ENCODE assay signal across 7 cellular contexts in the genomic region with DNA sequence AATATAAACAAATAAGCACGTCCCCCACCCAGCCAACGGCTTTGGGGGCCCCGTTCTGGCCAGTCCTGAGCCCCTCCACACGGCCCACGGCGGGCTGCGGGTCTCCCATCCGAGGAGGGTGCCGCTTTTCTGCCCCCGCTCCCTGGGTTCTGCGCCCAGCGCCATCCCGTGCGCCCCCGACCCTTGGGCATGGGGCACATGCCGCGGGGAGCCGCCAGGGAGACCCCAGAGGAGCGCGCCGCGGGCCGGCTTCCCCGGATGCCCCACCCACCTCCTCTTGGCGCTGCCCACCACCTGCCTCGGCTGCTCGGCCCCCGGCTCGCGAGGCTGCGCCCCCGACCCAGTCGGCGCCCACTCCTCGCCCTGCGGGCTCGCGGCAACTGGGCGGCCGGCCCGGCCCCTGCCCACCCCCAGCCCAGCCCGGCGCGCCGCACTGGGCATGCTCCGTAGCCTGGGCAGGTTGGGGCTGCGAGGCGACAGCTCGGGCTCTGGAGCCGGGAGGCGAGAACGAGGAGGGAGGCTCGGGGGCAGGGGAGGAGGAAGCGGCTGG. TPM values are rescaled to one million over a fixed set of nuclear protein-coding genes. Genes with fewer than 3 reads are reported as not detected.
A peak's percentile ranks its signal among the peaks of the same experiment; 100 is the strongest.
DNase-seq lines count a peak whose midpoint lies in the region; ATAC-seq and TF ChIP-seq lines count a peak whose summit lies in the region.

No MANE protein-coding gene starts in this region.

- TF ChIP-seq CTCF in parathyroid adenoma (IDR thresholded peaks at IDR 0.05) (no peak), GM10248 (IDR thresholded peaks at IDR 0.05; ENCODE audit: control extremely low read depth, extremely low read depth, low read depth, missing control alignments) (no peak)

- H3K27me3 Mint-ChIP-seq in CD8-positive, alpha-beta memory T cell, result peaks cover 20 to 21% of the 10 kb centered on the region in 2 donors

- DNase-seq in HK-2 (ENCODE audit: unreplicated experiment) (peak; percentile 85), SK-N-MC (ENCODE audit: low read depth, low spot score) (no peak), glomerular visceral epithelial cell (ENCODE audit: extremely low spot score) (peak; percentile 71), GM10248 (ENCODE audit: extremely low spot score) (no peak)
- no peak for DNase-seq in CD8-positive, alpha-beta memory T cell

- H3K4me1 Mint-ChIP-seq in CD8-positive, alpha-beta memory T cell, result peaks cover 2 to 5% (median 4%) of the 10 kb centered on the region in 3 donors

- H3K4me3 ChIP-seq in SK-N-MC (peak overlapping the region; percentile 91), parathyroid adenoma (ENCODE audit: low read depth, low read length) (peak overlapping the region; percentile 55)
- H3K4me3 ChIP-seq in CD8-positive, alpha-beta memory T cell (ENCODE audit: low read length), result no peak overlapping the region

- H3K27ac ChIP-seq in SK-N-MC (no peak overlapping the region), parathyroid adenoma (peak overlapping the region; percentile 30)
- no peak overlapping the region for H3K27ac ChIP-seq in CD8-positive, alpha-beta memory T cell (ENCODE audit: low read depth, low read length)

- H3K4me2 ChIP-seq in parathyroid adenoma (ENCODE audit: low read length), result peak overlapping the region; percentile 79

- H3K4me3 Mint-ChIP-seq in CD8-positive, alpha-beta memory T cell, result no peak overlapping the region

- H3K9me3 ChIP-seq in SK-N-MC (ENCODE audit: low read depth, low read length) (no peaks in the 10 kb centered on the region), parathyroid adenoma (ENCODE audit: control insufficient read depth, low read length) (no peaks in the 10 kb centered on the region)
- no peaks in the 10 kb centered on the region for H3K9me3 ChIP-seq in CD8-positive, alpha-beta memory T cell (ENCODE audit: low read length)

- H3K79me2 ChIP-seq in parathyroid adenoma, result no peaks in the 10 kb centered on the region

- CTCF ChIA-PET in CD8-positive, alpha-beta memory T cell (lab: Charles Lee), result no interaction called here
- CTCF ChIA-PET in GM10248 (lab: Yijun Ruan, JAX), result no interaction called here

- peak overlapping the region; percentile 59 for H3K9ac ChIP-seq in SK-N-MC (ENCODE audit: insufficient read length)
- no peak overlapping the region for H3K9ac ChIP-seq in parathyroid adenoma

- no peak overlapping the region for H3K27ac Mint-ChIP-seq in CD8-positive, alpha-beta memory T cell

- peaks cover 0 to 5% (median 4%) of the 10 kb centered on the region in 3 donors for H3K36me3 Mint-ChIP-seq in CD8-positive, alpha-beta memory T cell

- H3K27me3 ChIP-seq in parathyroid adenoma (ENCODE audit: control insufficient read depth, insufficient read depth, low read length), result no peaks in the 10 kb centered on the region
- H3K27me3 ChIP-seq in CD8-positive, alpha-beta memory T cell (ENCODE audit: insufficient read depth, low read length, poor library complexity, severe bottlenecking), result no peaks in the 10 kb centered on the region

- H3K36me3 ChIP-seq in SK-N-MC (ENCODE audit: insufficient read depth, low read length) (no peaks in the 10 kb centered on the region), parathyroid adenoma (ENCODE audit: control insufficient read depth, insufficient read depth, low read length) (no peaks in the 10 kb centered on the region)
- no peaks in the 10 kb centered on the region for H3K36me3 ChIP-seq in CD8-positive, alpha-beta memory T cell (ENCODE audit: insufficient read depth, low read length)

- no peaks in the 10 kb centered on the region for H3K4me1 ChIP-seq in parathyroid adenoma
- H3K4me1 ChIP-seq in CD8-positive, alpha-beta memory T cell (ENCODE audit: insufficient read depth, low read length), result no peaks in the 10 kb centered on the region

- ATAC-seq in GM19463 (IDR thresholded peaks at IDR 0.05; ENCODE audit: unreplicated experiment), result no peak

- POLR2A ChIA-PET in CD8-positive, alpha-beta memory T cell (lab: Charles Lee), result no interaction called here
- POLR2A ChIA-PET in GM10248 (lab: Yijun Ruan, JAX), result no interaction called here

- peaks cover 2 to 5% (median 3%) of the 10 kb centered on the region in 5 donors for H3K9me3 Mint-ChIP-seq in CD8-positive, alpha-beta memory T cell

- peak overlapping the region; percentile 96 for H2AFZ ChIP-seq in parathyroid adenoma

RNA-seq across cellular contexts. Expression of a gene that starts 0.6 kb away (rescaled TPM):
- total RNA-seq in CD8-positive, alpha-beta memory T cell, result not detected
- not detected for polyA plus RNA-seq in CD8-positive, alpha-beta memory T cell

Comparison
In these comparisons a context has a peak if more than half of its experiments do, and no peak if none do; other contexts are left out.
1. DNase-seq: peak in HK-2 (single experiment) and glomerular visceral epithelial cell (single experiment); none in SK-N-MC (single experiment), CD8-positive, alpha-beta memory T cell (0 of 5) and GM10248 (single experiment).